8 cellular contexts compared by ENCODE assay signal in genomic region chrX:119398587-119398973, GRCh38. TPM values are rescaled to one million over a fixed set of nuclear protein-coding genes. Genes with fewer than 3 reads are reported as not detected.
DNase-seq lines count a peak whose midpoint lies in the region; ATAC-seq and TF ChIP-seq lines count a peak whose summit lies in the region.

No MANE protein-coding gene starts in this region.

- peak overlapping the region; percentile 89 for H3K4me3 Mint-ChIP-seq in activated T-helper 1 cell treated with anti-CD3 and anti-CD28 coated beads, Interleukin-12 subunit alpha, Interleukin-12 subunit beta, Interleukin-2, Interleukin-4 antibody, amounts not matched to agents 30 ng/mL and 10 ng/mL and 1 ng/mL, durations not matched to agents 14 hours and 24 hours and 36 hours

- no peaks in the 10 kb centered on the region for H3K9me2 ChIP-seq in HCT116 (ENCODE audit: insufficient read depth)

- no peaks in the 10 kb centered on the region for H3K36me3 Mint-ChIP-seq in activated T-helper 1 cell treated with anti-CD3 and anti-CD28 coated beads, Interleukin-12 subunit alpha, Interleukin-12 subunit beta, Interleukin-2, Interleukin-4 antibody, amounts not matched to agents 30 ng/mL and 10 ng/mL and 1 ng/mL, durations not matched to agents 14 hours and 24 hours and 36 hours (ENCODE audit: low read depth)

- intact Hi-C loops in HCT116 (cut with micrococcal nuclease) (no loop called here), testis (cut with DNase I; ENCODE audit: low total_unique reads) (no loop called here)
- intact Hi-C loops in activated T-helper 1 cell treated with anti-CD3 and anti-CD28 coated beads, Interleukin-12 subunit alpha, Interleukin-12 subunit beta, Interleukin-2, Interleukin-4 antibody, amounts not matched to agents 30 ng/mL and 10 ng/mL and 1 ng/mL, durations not matched to agents 14 hours and 24 hours and 36 hours (cut with micrococcal nuclease), result loop anchor here (2.0 kb wide), 1 partner anchor 162 kb away; the partner anchor contains the start of gene PGRMC1

- H3K4me3 ChIP-seq in AG09309 (ENCODE audit: control insufficient read depth, low read depth, low read length) (peak overlapping the region; percentile 66), HCT116 (replicated peaks in 1 of 2; ENCODE audit: low read depth in 1 of 2, low read length in 2 of 2) (peak overlapping the region; percentile 47 to 62), iPS-18a (ENCODE audit: low read length) (peak overlapping the region; percentile 42), testis (peak overlapping the region; percentile 60 to 65)

- H3K27me3 Mint-ChIP-seq in activated T-helper 1 cell treated with anti-CD3 and anti-CD28 coated beads, Interleukin-12 subunit alpha, Interleukin-12 subunit beta, Interleukin-2, Interleukin-4 antibody, amounts not matched to agents 30 ng/mL and 10 ng/mL and 1 ng/mL, durations not matched to agents 14 hours and 24 hours and 36 hours (ENCODE audit: insufficient read depth), result peaks cover 2% of the 10 kb centered on the region

- H3K4me1 Mint-ChIP-seq in activated T-helper 1 cell treated with anti-CD3 and anti-CD28 coated beads, Interleukin-12 subunit alpha, Interleukin-12 subunit beta, Interleukin-2, Interleukin-4 antibody, amounts not matched to agents 30 ng/mL and 10 ng/mL and 1 ng/mL, durations not matched to agents 14 hours and 24 hours and 36 hours (ENCODE audit: low read depth), result peaks cover 28% of the 10 kb centered on the region

- CTCF ChIA-PET in HCT116 (lab: Charles Lee), result no interaction called here

- H3K9ac ChIP-seq in HCT116 (ENCODE audit: low read length) (peak overlapping the region; percentile 67), iPS-18a (ENCODE audit: low read length) (no peak overlapping the region)

- H3K4me1 ChIP-seq in HCT116 (ENCODE audit: control insufficient read depth in 1 of 2, insufficient read depth in 2 of 2, low read length in 2 of 2) (peaks cover 5 to 23% of the 10 kb centered on the region in 2 experiments; a peak in 3 of 4 replicates), iPS-18a (ENCODE audit: control insufficient read depth, low read depth, low read length) (no peaks in the 10 kb centered on the region), testis (no peaks in the 10 kb centered on the region)

- WGBS in testis, 2 donors, result 3 to 5% methylated on average over 3 of the region's 3 CpGs

- H3K9me3 Mint-ChIP-seq in activated T-helper 1 cell treated with anti-CD3 and anti-CD28 coated beads, Interleukin-12 subunit alpha, Interleukin-12 subunit beta, Interleukin-2, Interleukin-4 antibody, amounts not matched to agents 30 ng/mL and 10 ng/mL and 1 ng/mL, durations not matched to agents 14 hours and 24 hours and 36 hours, result no peaks in the 10 kb centered on the region

- H3K27ac Mint-ChIP-seq in activated T-helper 1 cell treated with anti-CD3 and anti-CD28 coated beads, Interleukin-12 subunit alpha, Interleukin-12 subunit beta, Interleukin-2, Interleukin-4 antibody, amounts not matched to agents 30 ng/mL and 10 ng/mL and 1 ng/mL, durations not matched to agents 14 hours and 24 hours and 36 hours, result peak overlapping the region; percentile 88

- no TSS peak for BruUV-seq in HCT116 (replicated peaks; lab: Mats Ljungman, UMichigan)

- H3K79me2 ChIP-seq in HCT116 (ENCODE audit: insufficient read depth, low read length), result peaks cover 6% of the 10 kb centered on the region

- H4K20me1 ChIP-seq in HCT116 (ENCODE audit: insufficient read depth), result no peaks in the 10 kb centered on the region

- peak; percentile 10 for ATAC-seq in HCT116
- ATAC-seq in esophagus mucosa, result no peak

- DNase-seq in AG09309 (ENCODE audit: low read depth) (no peak), HCT116 (ENCODE audit: low read depth, low spot score) (no peak), testis (no peak), GM19238 (ENCODE audit: insufficient read length, low spot score) (no peak), cerebellar nuclear complex (lab: John Stamatoyannopoulos, UW) (no peak)
- DNase-seq in activated T-helper 1 cell treated with anti-CD3 and anti-CD28 coated beads, Interleukin-12 subunit alpha, Interleukin-12 subunit beta, Interleukin-2, Interleukin-4 antibody, amounts not matched to agents 30 ng/mL and 10 ng/mL and 1 ng/mL, durations not matched to agents 14 hours and 24 hours and 36 hours (ENCODE audit: low spot score), result no peak

- no peaks in the 10 kb centered on the region for H3K36me3 ChIP-seq in HCT116 (ENCODE audit: control insufficient read depth in 1 of 2, insufficient read depth in 2 of 2, low read length in 2 of 2)
- no peaks in the 10 kb centered on the region for H3K36me3 ChIP-seq in iPS-18a (ENCODE audit: control insufficient read depth, low read depth, low read length)
- H3K36me3 ChIP-seq in testis (ENCODE audit: low read depth, missing control alignments), result no peaks in the 10 kb centered on the region

- no peak for TF ChIP-seq POLR2A in HCT116 (IDR thresholded peaks at IDR 0.05; ENCODE audit: borderline replicate concordance, extremely low read depth, insufficient read depth, insufficient read length)
- TF ChIP-seq POLR2A in testis (IDR thresholded peaks at IDR 0.05), result no peak

- H3K4me2 ChIP-seq in HCT116 (ENCODE audit: low read length), result peak overlapping the region; percentile 67

- H3K9me3 ChIP-seq in HCT116 (ENCODE audit: control insufficient read depth in 1 of 2, insufficient read depth in 1 of 2, low read depth in 1 of 2, low read length in 2 of 2), result no peaks in the 10 kb centered on the region
- H3K9me3 ChIP-seq in iPS-18a (ENCODE audit: control insufficient read depth, low read depth, low read length), result peaks cover 10% of the 10 kb centered on the region
- no peaks in the 10 kb centered on the region for H3K9me3 ChIP-seq in testis

- POLR2A ChIA-PET in HCT116 (lab: Charles Lee), result no interaction called here

- H2AFZ ChIP-seq in HCT116 (ENCODE audit: low read depth, low read length, poor library complexity, severe bottlenecking), result no peak overlapping the region

- no peak for TF ChIP-seq RAD21 in HCT116 (IDR thresholded peaks at IDR 0.05; ENCODE audit: low read depth)

- H3K27me3 ChIP-seq in HCT116 (ENCODE audit: insufficient read depth, low read length), result no peaks in the 10 kb centered on the region
- peaks cover 24% of the 10 kb centered on the region for H3K27me3 ChIP-seq in iPS-18a (ENCODE audit: control insufficient read depth, insufficient read depth, low read length)
- H3K27me3 ChIP-seq in testis, result no peaks in the 10 kb centered on the region

- H3K27ac ChIP-seq in HCT116 (ENCODE audit: low read depth, low read length) (no peak overlapping the region), iPS-18a (ENCODE audit: low read length) (no peak overlapping the region), testis (peak overlapping the region; percentile 39 to 61)

- RAD21 ChIA-PET in HCT116 (lab: Charles Lee; ENCODE audit: low non-redundant PET in 1 of 2, low total read pairs in 2 of 2, uncharacterized antibody in 2 of 2, unreplicated experiment in 2 of 2), result no interaction called here

- no peak for TF ChIP-seq CTCF in AG09309 (IDR thresholded peaks at IDR 0.05; ENCODE audit: control insufficient read depth, insufficient read depth, low read depth, low read length, missing control alignments)
- no peak for TF ChIP-seq CTCF in HCT116 (IDR thresholded peaks at IDR 0.05 in 2 of 3, conservative IDR thresholded peaks at IDR 0.05 in 1 of 3; ENCODE audit: borderline replicate concordance in 1 of 3, insufficient read depth in 1 of 3, low read depth in 2 of 3, low read length in 2 of 3)
- TF ChIP-seq CTCF in testis (IDR thresholded peaks at IDR 0.05), result no peak

TF ChIP-seq in HCT116, 20 proteins besides CTCF, POLR2A, EP300 and RAD21:
- TF ChIP-seq, protein P1, sequence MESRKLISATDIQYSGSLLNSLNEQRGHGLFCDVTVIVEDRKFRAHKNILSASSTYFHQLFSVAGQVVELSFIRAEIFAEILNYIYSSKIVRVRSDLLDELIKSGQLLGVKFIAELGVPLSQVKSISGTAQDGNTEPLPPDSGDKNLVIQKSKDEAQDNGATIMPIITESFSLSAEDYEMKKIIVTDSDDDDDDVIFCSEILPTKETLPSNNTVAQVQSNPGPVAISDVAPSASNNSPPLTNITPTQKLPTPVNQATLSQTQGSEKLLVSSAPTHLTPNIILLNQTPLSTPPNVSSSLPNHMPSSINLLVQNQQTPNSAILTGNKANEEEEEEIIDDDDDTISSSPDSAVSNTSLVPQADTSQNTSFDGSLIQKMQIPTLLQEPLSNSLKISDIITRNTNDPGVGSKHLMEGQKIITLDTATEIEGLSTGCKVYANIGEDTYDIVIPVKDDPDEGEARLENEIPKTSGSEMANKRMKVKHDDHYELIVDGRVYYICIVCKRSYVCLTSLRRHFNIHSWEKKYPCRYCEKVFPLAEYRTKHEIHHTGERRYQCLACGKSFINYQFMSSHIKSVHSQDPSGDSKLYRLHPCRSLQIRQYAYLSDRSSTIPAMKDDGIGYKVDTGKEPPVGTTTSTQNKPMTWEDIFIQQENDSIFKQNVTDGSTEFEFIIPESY (IDR thresholded peaks at IDR 0.05; ENCODE audit: extremely low read depth, insufficient replicate concordance, low read length), result no peak
- TF ChIP-seq EZH2 (IDR thresholded peaks at IDR 0.05) (no peak), JUND (IDR thresholded peaks at IDR 0.05) (no peak), SIN3A (IDR thresholded peaks at IDR 0.05; ENCODE audit: low read depth) (no peak), TCF7L2 (IDR thresholded peaks at IDR 0.05; ENCODE audit: borderline replicate concordance, extremely low read depth, insufficient read depth, insufficient read length) (no peak), EZH2phosphoT487 (IDR thresholded peaks at IDR 0.05; ENCODE audit: borderline replicate concordance) (no peak), ELF1 (IDR thresholded peaks at IDR 0.05; ENCODE audit: borderline replicate concordance, low read depth) (no peak), POLR2AphosphoS5 (IDR thresholded peaks at IDR 0.05; ENCODE audit: low read depth, low read length) (no peak)

RNA-seq across cellular contexts. Expression of gene SLC25A43, which starts 0.6 kb away (rescaled TPM):
- total RNA-seq in HCT116 (2021; ENCODE audit: unreplicated experiment) (14.1 TPM), testis (1 to 10 TPM; 3.9 to 6.9 TPM), esophagus mucosa (25.4 TPM)
- 10.5 and 13.9 TPM in 2 replicates for polyA plus RNA-seq in HCT116 (2012)
- total RNA-seq in activated T-helper 1 cell treated with anti-CD3 and anti-CD28 coated beads, Interleukin-12 subunit alpha, Interleukin-12 subunit beta, Interleukin-2, Interleukin-4 antibody, amounts not matched to agents 30 ng/mL and 10 ng/mL and 1 ng/mL, durations not matched to agents 14 hours and 24 hours and 36 hours, result 9.8 and 12.6 TPM in 2 replicates
- polyA plus RNA-seq in testis (ENCODE audit: insufficient read depth, low read depth, low replicate concordance), result 5.8 TPM

Comparison
In these comparisons a context has a peak if more than half of its experiments do, and no peak if none do; other contexts are left out.
1. H3K27ac ChIP-seq: peak in testis (2 of 2); none in HCT116 (single experiment) and iPS-18a (single experiment).
2. Peak in every context shown above with its lines, with median percentiles within 50 percentile points of each other: H3K4me3 ChIP-seq.